In the genomic region with DNA sequence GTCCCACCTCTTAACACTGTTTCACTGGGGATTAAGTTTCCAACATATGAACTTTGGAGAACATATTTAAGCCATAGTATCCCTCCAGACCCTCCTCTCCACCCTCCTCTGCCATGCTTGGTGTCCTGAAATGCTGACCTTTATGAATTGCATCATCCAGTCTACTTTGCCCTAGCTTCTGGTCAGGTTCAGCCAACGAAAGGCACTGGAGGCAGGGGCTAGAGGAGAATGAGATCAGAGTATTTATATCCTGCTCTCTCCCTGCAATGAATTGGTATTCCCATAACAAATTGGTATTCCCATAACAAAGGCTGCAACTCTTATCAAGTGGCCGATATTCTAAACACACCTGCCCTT, we compare ENCODE assay signal across 14 cellular contexts. TPM values are rescaled to one million over a fixed set of nuclear protein-coding genes. Genes with fewer than 3 reads are reported as not detected.
DNase-seq lines count a peak whose midpoint lies in the region; ATAC-seq and TF ChIP-seq lines count a peak whose summit lies in the region.
"Had no signal": no experiment of that assay in that cellular context is flagged by ENCODE, and none has a peak within 500 bp of the region (broad histone marks: within the 10 kb centered on the region; RNA-seq: fewer than 3 reads in every experiment).

No MANE protein-coding gene starts in this region.

- no peaks in the 10 kb centered on the region for H3K9me3 Mint-ChIP-seq in WTC11
- H3K9me3 Mint-ChIP-seq in CD8-positive, alpha-beta T cell, result no peaks in the 10 kb centered on the region

- no peaks in the 10 kb centered on the region for H3K36me3 ChIP-seq in CD8-positive, alpha-beta T cell (ENCODE audit: insufficient read depth, low read length)
- H3K36me3 ChIP-seq in SJCRH30, result no peaks in the 10 kb centered on the region

- no peak for TF ChIP-seq CTCF in WTC11 (IDR thresholded peaks at IDR 0.05)
- no peak for TF ChIP-seq CTCF in CD8-positive, alpha-beta T cell (IDR thresholded peaks at IDR 0.05)

- no peaks in the 10 kb centered on the region; the same call in 1 of the 2 replicates for H3K27me3 Mint-ChIP-seq in WTC11 (ENCODE audit: low read depth)
- H3K27me3 Mint-ChIP-seq in CD8-positive, alpha-beta T cell (ENCODE audit: low read depth), result no peaks in the 10 kb centered on the region

- POLR2A ChIA-PET in WTC11 (lab: Charles Lee), result no interaction called here
- POLR2A ChIA-PET in CD8-positive, alpha-beta T cell (lab: Charles Lee), result no interaction called here

- no peaks in the 10 kb centered on the region for H3K36me3 Mint-ChIP-seq in WTC11
- H3K36me3 Mint-ChIP-seq in CD8-positive, alpha-beta T cell, result peaks cover 12% of the 10 kb centered on the region

- no peak overlapping the region for H3K4me3 ChIP-seq in CD8-positive, alpha-beta T cell (ENCODE audit: low read depth, low read length)
- H3K4me3 ChIP-seq in SJCRH30, result no peak overlapping the region

- H3K27ac Mint-ChIP-seq in WTC11, result no peak overlapping the region
- H3K27ac Mint-ChIP-seq in CD8-positive, alpha-beta T cell, result no peak overlapping the region

- H3K4me3 Mint-ChIP-seq in WTC11, result no peak overlapping the region
- no peak overlapping the region for H3K4me3 Mint-ChIP-seq in CD8-positive, alpha-beta T cell

- no peaks in the 10 kb centered on the region for H3K27me3 ChIP-seq in CD8-positive, alpha-beta T cell (ENCODE audit: insufficient read depth, low read length)
- no peaks in the 10 kb centered on the region for H3K27me3 ChIP-seq in SJCRH30

- CTCF ChIA-PET in WTC11 (lab: Charles Lee), result interaction anchor here (1.0 kb wide), 1 partner anchor 87 kb away, joined by 4 read pairs; no protein-coding TSS in a partner anchor
- CTCF ChIA-PET in CD8-positive, alpha-beta T cell (lab: Charles Lee), result interaction anchor here (1.2 kb wide), 1 partner anchor 25 kb away, joined by 10 read pairs; a partner anchor contains a TSS

- no peaks in the 10 kb centered on the region for H3K4me1 ChIP-seq in CD8-positive, alpha-beta T cell (ENCODE audit: insufficient read depth, low read length)
- peaks cover 21% of the 10 kb centered on the region for H3K4me1 ChIP-seq in SJCRH30

- no peaks in the 10 kb centered on the region for H3K9me3 ChIP-seq in CD8-positive, alpha-beta T cell (ENCODE audit: low read length)
- no peaks in the 10 kb centered on the region; the same call in 1 of the 2 replicates for H3K9me3 ChIP-seq in SJCRH30 (replicated peaks)

- H3K4me1 Mint-ChIP-seq in WTC11, result no peaks in the 10 kb centered on the region
- no peaks in the 10 kb centered on the region for H3K4me1 Mint-ChIP-seq in CD8-positive, alpha-beta T cell (ENCODE audit: low read depth)

- ATAC-seq in WTC11 (no peak), left lobe of liver (peak; percentile 92)
- no peak for ATAC-seq in CD8-positive, alpha-beta T cell

- intact Hi-C loops in CD8-positive, alpha-beta T cell (cut with DNase I, micrococcal nuclease), result no loop called here

- H3K27ac ChIP-seq in substantia nigra (ENCODE audit: low read depth, low read length, poor library complexity, severe bottlenecking) (peak overlapping the region; percentile 80), SJCRH30 (no peak overlapping the region)
- no peak overlapping the region for H3K27ac ChIP-seq in CD8-positive, alpha-beta T cell (ENCODE audit: low read depth, low read length)
- H3K27ac ChIP-seq: 22Rv1, HL-60 had no signal

- DNase-seq in NCI-H146 treated with DMSO at 0.1 percent for 48 hours (lab: John Stamatoyannopoulos, UW; ENCODE audit: unreplicated experiment), result peak; percentile 29
- DNase-seq in NCI-H146 (lab: John Stamatoyannopoulos, UW), result no peak
- no peak for DNase-seq in WTC11 (ENCODE audit: low spot score)
- DNase-seq in left lobe of liver (ENCODE audit: low spot score), result no peak
- DNase-seq in substantia nigra (lab: John Stamatoyannopoulos, UW), result no peak
- no peak for DNase-seq in RPMI8226
- no peak for DNase-seq in CD8-positive, alpha-beta T cell
- no peak for DNase-seq in SJCRH30
- DNase-seq: Calu3, Karpas-422, NCI-H2081, NCI-H526 had no signal

TF ChIP-seq in WTC11, 78 proteins besides CTCF, POLR2A, EP300 and RAD21:
- TF ChIP-seq GABPB1 (CRISPR knock-in tag; IDR thresholded peaks at IDR 0.05) (peak; percentile 59; the same call in 1 of the 2 replicates), ZNF416 (CRISPR knock-in tag; IDR thresholded peaks at IDR 0.05) (no peak)

RNA-seq across cellular contexts. Expression of a gene that starts 25.7 kb away (rescaled TPM):
- total RNA-seq in WTC11 (2021), result 5.9 to 6.8 TPM (median 6.2 TPM) in 3 replicates
- 12.8 TPM for total RNA-seq in left lobe of liver
- 100 to 1,000 TPM; 110 to 115 TPM for total RNA-seq in CD8-positive, alpha-beta T cell
- 94.5 and 110 TPM in 2 replicates for total RNA-seq in SJCRH30 (2014; rRNA removed; shearing (Covaris generic))
